In genomic region chr6:37052027-37052628, GRCh38 we compare ENCODE assay signal across 1 cellular context.
TF ChIP-seq lines count a peak whose summit lies in the region.

No MANE protein-coding gene starts in this region.

TF ChIP-seq in K562, 482 proteins besides CTCF, POLR2A, EP300 and RAD21 (continued from another document):
- TF ChIP-seq ARID3A (IDR thresholded peaks at IDR 0.05; ENCODE audit: borderline replicate concordance, low read depth, low read length) (no peak), PHF21A (IDR thresholded peaks at IDR 0.05; ENCODE audit: borderline replicate concordance, low read depth) (peak; percentile 29; the same call in 1 of the 2 replicates), NFRKB (IDR thresholded peaks at IDR 0.05; ENCODE audit: low read depth) (0 out of 2 replicates have a peak, but pooled peaks have one; percentile 7), FOSL1 (tag; conservative IDR thresholded peaks at IDR 0.05) (no peak), ZNF316 (IDR thresholded peaks at IDR 0.05) (peak; percentile 75), THAP7 (CRISPR knock-in tag; IDR thresholded peaks at IDR 0.05) (0 out of 2 replicates have a peak, but pooled peaks have one; percentile 57), ZNF444 (CRISPR knock-in tag; IDR thresholded peaks at IDR 0.05) (no peak), CHD4 (IDR thresholded peaks at IDR 0.05; ENCODE audit: insufficient read depth, insufficient replicate concordance, low read depth, low read length, poor library complexity, severe bottlenecking) (peak; percentile 96), PHF8 (IDR thresholded peaks at IDR 0.05; ENCODE audit: borderline replicate concordance, low read length) (peak; percentile 5; the same call in 1 of the 2 replicates), MAFF (IDR thresholded peaks at IDR 0.05; ENCODE audit: low read length) (peak; percentile 33; the same call in 1 of the 2 replicates), MECOM (CRISPR knock-in tag; IDR thresholded peaks at IDR 0.05) (0 out of 2 replicates have a peak, but pooled peaks have one; percentile 47), BHLHE40 (IDR thresholded peaks at IDR 0.05; ENCODE audit: low read length) (peak; percentile 3; the same call in 1 of the 2 replicates), ZNF398 (CRISPR knock-in tag; IDR thresholded peaks at IDR 0.05) (no peak), AFF1 (IDR thresholded peaks at IDR 0.05; ENCODE audit: low read depth in 1 of 2, partially characterized antibody in 2 of 2) (peak in 1 of 2 experiments; percentile 8), MTA1 (IDR thresholded peaks at IDR 0.05; ENCODE audit: borderline replicate concordance) (0 out of 2 replicates have a peak, but pooled peaks have one; percentile 3), SMARCE1 (IDR thresholded peaks at IDR 0.05) (0 out of 2 replicates have a peak, but pooled peaks have one; percentile 9), TBP (optimal IDR thresholded peaks at IDR 0.05; ENCODE audit: low read depth, low read length) (peak; percentile 20), ZFX (CRISPR knock-in tag; IDR thresholded peaks at IDR 0.05) (0 out of 2 replicates have a peak, but pooled peaks have one; percentile 29), MAFG (tag; conservative IDR thresholded peaks at IDR 0.05) (peak; percentile 29), ZNF384 (IDR thresholded peaks at IDR 0.05; ENCODE audit: low read depth, low read length) (peak; percentile 53), ADNP (tag; IDR thresholded peaks at IDR 0.05) (peak; percentile 65), BCOR (IDR thresholded peaks at IDR 0.05) (peak; percentile 8; the same call in 1 of the 2 replicates), MYBL2 (IDR thresholded peaks at IDR 0.05; ENCODE audit: low read depth) (no peak), MYBL2 (CRISPR knock-in tag; IDR thresholded peaks at IDR 0.05; ENCODE audit: borderline replicate concordance) (no peak), ZNF740 (CRISPR knock-in tag; IDR thresholded peaks at IDR 0.05) (0 out of 2 replicates have a peak, but pooled peaks have one; percentile 41), ZNF740 (tag; IDR thresholded peaks at IDR 0.05) (no peak), GATAD2A (IDR thresholded peaks at IDR 0.05) (no peak), ATF3 (IDR thresholded peaks at IDR 0.05) (no peak), ATF3 (CRISPR knock-in tag; conservative IDR thresholded peaks at IDR 0.05) (0 out of 2 replicates have a peak, but pooled peaks have one; percentile 5), KDM1A (IDR thresholded peaks at IDR 0.05) (peak in 1 of 2 experiments; percentile 48; a peak in 2 of 4 replicates), SIN3A (IDR thresholded peaks at IDR 0.05; ENCODE audit: borderline replicate concordance in 2 of 2, control insufficient read depth in 1 of 2, low read depth in 2 of 2, low read length in 2 of 2) (0 out of 4 replicates have a peak, but pooled peaks of 1 of the 2 experiments have one; percentile 17), PKNOX1 (IDR thresholded peaks at IDR 0.05) (0 out of 2 replicates have a peak, but pooled peaks have one; percentile 15), HDAC2 (IDR thresholded peaks at IDR 0.05) (peak; percentile 29; the same call in 1 of the 2 replicates), ZEB2 (IDR thresholded peaks at IDR 0.05) (0 out of 2 replicates have a peak, but pooled peaks have one; percentile 24), BRF2 (IDR thresholded peaks at IDR 0.05; ENCODE audit: borderline replicate concordance, insufficient read depth, insufficient read length) (no peak), C11orf30 (IDR thresholded peaks at IDR 0.05; ENCODE audit: low read depth) (peak; percentile 69), RFX7 (CRISPR knock-in tag; IDR thresholded peaks at IDR 0.05) (no peak), SMARCA5 (IDR thresholded peaks at IDR 0.05) (0 out of 2 replicates have a peak, but pooled peaks have one; percentile 56)
